22 cellular contexts compared by ENCODE assay signal in the genomic region with DNA sequence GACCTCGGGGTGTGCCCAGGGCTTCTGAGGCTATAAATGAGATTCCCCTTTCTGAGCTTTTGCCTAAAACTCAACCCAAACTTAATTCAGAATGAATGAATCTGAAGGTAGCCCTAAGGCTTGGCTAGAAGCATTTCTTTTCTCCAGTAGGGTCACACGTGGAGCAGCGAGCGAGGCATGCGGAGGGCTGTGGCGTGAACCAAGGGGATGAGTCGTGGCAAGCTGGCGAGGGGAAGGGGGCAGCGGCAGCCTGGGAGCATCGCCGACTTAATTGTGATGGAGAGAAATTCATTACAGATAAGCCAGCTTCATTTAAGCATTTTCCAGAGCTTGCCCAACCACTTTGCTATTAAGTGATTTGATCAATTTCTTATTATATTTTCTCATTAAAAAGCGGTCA.
DNase-seq lines count a peak whose midpoint lies in the region; TF ChIP-seq lines count a peak whose summit lies in the region.
"Had no signal": no experiment of that assay in that cellular context is flagged by ENCODE, and none has a peak within 500 bp of the region (broad histone marks: within the 10 kb centered on the region; RNA-seq: fewer than 3 reads in every experiment).

No MANE protein-coding gene starts in this region.

- H3K27ac Mint-ChIP-seq in mesothelial cell of epicardium (no peak overlapping the region), Caco-2 (ENCODE audit: unreplicated experiment) (no peak overlapping the region)
- H3K27ac Mint-ChIP-seq: activated naive CD8-positive, alpha-beta T cell treated with anti-CD3 and anti-CD28 coated beads, Interleukin-2, amount 50 U/mL, for 24 hours; T-helper 2 cell treated with Interferon-gamma antibody and Interleukin-4, amounts not matched to agents 5 μg/mL and 100 μg/mL, for 36 hours had no signal

- H3K27ac ChIP-seq in BLaER1 (peak overlapping the region; percentile 88), KOPT-K1 (ENCODE audit: low read depth, low read length, poor library complexity, severe bottlenecking) (peak overlapping the region; percentile 94), ascending aorta (peak overlapping the region; percentile 94), osteoblast (ENCODE audit: low read depth, low read length) (peak overlapping the region; percentile 96), PC-9 (no peak overlapping the region)
- H3K27ac ChIP-seq: body of pancreas, ovary had no signal

- peaks cover 100% of the 10 kb centered on the region for H3K4me1 ChIP-seq in BLaER1
- peaks cover 17 to 42% of the 10 kb centered on the region in 2 donors for H3K4me1 ChIP-seq in ascending aorta
- H3K4me1 ChIP-seq in osteoblast (ENCODE audit: insufficient read depth, low read length), result peaks cover 50% of the 10 kb centered on the region
- peaks cover 11% of the 10 kb centered on the region; the same call in 1 of the 2 replicates for H3K4me1 ChIP-seq in PC-9 (replicated peaks; ENCODE audit: insufficient read depth)
- H3K4me1 ChIP-seq in Caco-2, result peaks cover 9% of the 10 kb centered on the region

- peaks cover 14% of the 10 kb centered on the region for H3K36me3 ChIP-seq in BLaER1
- H3K36me3 ChIP-seq in KOPT-K1 (ENCODE audit: insufficient read depth, low read length), result peaks cover 25% of the 10 kb centered on the region
- H3K36me3 ChIP-seq in ascending aorta, result peaks cover 6 to 18% of the 10 kb centered on the region in 2 donors
- H3K36me3 ChIP-seq in osteoblast (ENCODE audit: insufficient read depth, low read length), result peaks cover 22% of the 10 kb centered on the region
- H3K36me3 ChIP-seq in PC-9 (ENCODE audit: low read depth), result no peaks in the 10 kb centered on the region
- H3K36me3 ChIP-seq in Caco-2 (ENCODE audit: control insufficient read depth, insufficient read depth, low read length), result no peaks in the 10 kb centered on the region
- H3K36me3 ChIP-seq: ovary had no signal

- H3K4me2 ChIP-seq in BLaER1, result peak overlapping the region; percentile 87
- no peak overlapping the region for H3K4me2 ChIP-seq in osteoblast (ENCODE audit: insufficient read depth, low read length)
- H3K4me2 ChIP-seq in PC-9, result no peak overlapping the region
- H3K4me2 ChIP-seq: GM23338 had no signal

- H3K9me2 ChIP-seq in PC-9 (ENCODE audit: insufficient read depth), result no peaks in the 10 kb centered on the region

- H3K4me3 ChIP-seq in BLaER1 (no peak overlapping the region), ascending aorta (no peak overlapping the region), osteoblast (ENCODE audit: insufficient read depth, low read length) (no peak overlapping the region), PC-9 (no peak overlapping the region), Caco-2 (ENCODE audit: low read depth, low read length) (no peak overlapping the region)
- H3K4me3 ChIP-seq: body of pancreas, GM23338, ovary had no signal

- TF ChIP-seq CTCF in ascending aorta (IDR thresholded peaks at IDR 0.05), result no peak
- TF ChIP-seq CTCF in osteoblast (IDR thresholded peaks at IDR 0.05; ENCODE audit: extremely low read depth, low read depth, low read length), result no peak
- TF ChIP-seq CTCF in mesothelial cell of epicardium (IDR thresholded peaks at IDR 0.05; ENCODE audit: unreplicated experiment), result no peak
- TF ChIP-seq CTCF in PC-9 (conservative IDR thresholded peaks at IDR 0.05), result no peak
- no peak for TF ChIP-seq CTCF in Caco-2 (IDR thresholded peaks at IDR 0.05; ENCODE audit: insufficient read depth in 1 of 2, low read depth in 1 of 2, low read length in 1 of 2, severe bottlenecking in 1 of 2, unreplicated experiment in 1 of 2)

- H3K9me3 Mint-ChIP-seq in mesothelial cell of epicardium (peaks cover under 1% of the 10 kb centered on the region), Caco-2 (ENCODE audit: unreplicated experiment) (no peaks in the 10 kb centered on the region)
- H3K9me3 Mint-ChIP-seq: natural killer cell treated with Interleukin-12 subunit alpha and Interleukin-12 subunit beta and Interleukin-15 and Interleukin-18, amount 100 ng/mL, for 72 hours had no signal

- H3K4me3 Mint-ChIP-seq in mesothelial cell of epicardium (no peak overlapping the region), Caco-2 (ENCODE audit: unreplicated experiment) (no peak overlapping the region)
- H3K4me3 Mint-ChIP-seq: activated naive CD8-positive, alpha-beta T cell treated with anti-CD3 and anti-CD28 coated beads, Interleukin-2, amount 50 U/mL, for 24 hours; GM23338; natural killer cell treated with Interleukin-12 subunit alpha and Interleukin-12 subunit beta and Interleukin-15 and Interleukin-18, amount 100 ng/mL, for 72 hours; T-helper 2 cell treated with Interferon-gamma antibody and Interleukin-4, amounts not matched to agents 5 μg/mL and 100 μg/mL, for 36 hours had no signal

- H3K4me1 Mint-ChIP-seq in mesothelial cell of epicardium, result peaks cover 16% of the 10 kb centered on the region
- no peaks in the 10 kb centered on the region for H3K4me1 Mint-ChIP-seq in Caco-2 (ENCODE audit: low read depth, unreplicated experiment)

- H2AFZ ChIP-seq in osteoblast (ENCODE audit: low read length), result no peak overlapping the region
- H2AFZ ChIP-seq in PC-9, result no peak overlapping the region
- H2AFZ ChIP-seq: GM23338 had no signal

- DNase-seq in ascending aorta (ENCODE audit: low spot score in 2 of 2) (peak in 1 of 2 donors; percentile 37), osteoblast (ENCODE audit: insufficient read length, low spot score, missing footprints) (no peak), mesothelial cell of epicardium (ENCODE audit: low spot score in 2 of 2, unreplicated experiment in 2 of 2) (no peak), PC-9 (no peak), NCI-H2081 (lab: John Stamatoyannopoulos, UW) (no peak), Caco-2 (no peak)
- DNase-seq: activated CD4-positive, alpha-beta T cell treated with anti-CD3 and anti-CD28 coated beads for 48 hours; activated CD8-positive, alpha-beta memory T cell treated with anti-CD3 and anti-CD28 coated beads for 24 hours; activated naive CD8-positive, alpha-beta T cell treated with anti-CD3 and anti-CD28 coated beads, Interleukin-2, amount 50 U/mL, for 24 hours; body of pancreas; cerebellar nuclear complex; kidney; NCI-H1092; NCI-H2029; NCI-H226; ovary; RPMI8226 had no signal

- H3K27me3 Mint-ChIP-seq in mesothelial cell of epicardium (ENCODE audit: low read depth) (no peaks in the 10 kb centered on the region), Caco-2 (ENCODE audit: insufficient read depth, unreplicated experiment) (no peaks in the 10 kb centered on the region)
- H3K27me3 Mint-ChIP-seq: activated naive CD8-positive, alpha-beta T cell treated with anti-CD3 and anti-CD28 coated beads, Interleukin-2, amount 50 U/mL, for 24 hours; natural killer cell treated with Interleukin-12 subunit alpha and Interleukin-12 subunit beta and Interleukin-15 and Interleukin-18, amount 100 ng/mL, for 72 hours had no signal

- H4K20me1 ChIP-seq in BLaER1 (no peaks in the 10 kb centered on the region), osteoblast (ENCODE audit: insufficient read depth, low read length) (no peaks in the 10 kb centered on the region), PC-9 (ENCODE audit: insufficient read depth) (no peaks in the 10 kb centered on the region)

- intact Hi-C loops in ascending aorta (cut with DNase I), result no loop called here
- intact Hi-C loops in PC-9 (cut with micrococcal nuclease; ENCODE audit: unreplicated experiment), result no loop called here
- intact Hi-C loops in Caco-2 (cut with micrococcal nuclease; ENCODE audit: unreplicated experiment), result no loop called here

- peaks cover 8% of the 10 kb centered on the region; the same call in 1 of the 2 replicates for H3F3A ChIP-seq in PC-9 (ENCODE audit: insufficient read depth, low read depth)

- H3K9ac ChIP-seq in BLaER1, result peak overlapping the region; percentile 31; the same call in 1 of the 2 replicates

- no TSS peak for BruUV-seq in PC-9 (replicated peaks; lab: Mats Ljungman, UMichigan)
- BruUV-seq in Caco-2 (replicated peaks; lab: Mats Ljungman, UMichigan), result no TSS peak

- POLR2A ChIA-PET in PC-9 (lab: Charles Lee; ENCODE audit: unreplicated experiment), result no interaction called here
- POLR2A ChIA-PET in Caco-2 (lab: Charles Lee), result no interaction called here

- H3K9me3 ChIP-seq in BLaER1 (no peaks in the 10 kb centered on the region), KOPT-K1 (ENCODE audit: insufficient read depth, low read length, poor library complexity, severe bottlenecking) (no peaks in the 10 kb centered on the region), ascending aorta (no peaks in the 10 kb centered on the region), osteoblast (ENCODE audit: low read depth, low read length) (no peaks in the 10 kb centered on the region), PC-9 (ENCODE audit: insufficient read depth, low read depth) (0 out of 2 replicates have a peak, but pooled peaks cover under 1% of the 10 kb centered on the region), Caco-2 (no peaks in the 10 kb centered on the region)
- H3K9me3 ChIP-seq: body of pancreas, ovary had no signal

- peaks cover 19% of the 10 kb centered on the region for H3K36me3 Mint-ChIP-seq in mesothelial cell of epicardium
- peaks cover 38% of the 10 kb centered on the region for H3K36me3 Mint-ChIP-seq in Caco-2 (ENCODE audit: insufficient read depth, unreplicated experiment)

- H3K79me2 ChIP-seq in osteoblast (ENCODE audit: insufficient read depth, low read length), result peaks cover 15% of the 10 kb centered on the region
- H3K79me2 ChIP-seq in PC-9 (ENCODE audit: low read depth), result no peaks in the 10 kb centered on the region

- no peaks in the 10 kb centered on the region for H3K27me3 ChIP-seq in BLaER1
- no peaks in the 10 kb centered on the region for H3K27me3 ChIP-seq in ascending aorta
- H3K27me3 ChIP-seq in osteoblast (ENCODE audit: insufficient read depth, low read length), result no peaks in the 10 kb centered on the region
- no peaks in the 10 kb centered on the region for H3K27me3 ChIP-seq in PC-9 (ENCODE audit: insufficient read depth, low read depth)
- H3K27me3 ChIP-seq in Caco-2 (replicated peaks; ENCODE audit: control insufficient read depth, insufficient read depth, low read length), result no peaks in the 10 kb centered on the region
- H3K27me3 ChIP-seq: body of pancreas, ovary had no signal

- CTCF ChIA-PET in PC-9 (lab: Charles Lee), result no interaction called here
- CTCF ChIA-PET in Caco-2 (lab: Charles Lee), result no interaction called here
